ENCODE assay signal across 20 cellular contexts in genomic region chr3:135034881-135035440, GRCh38.
"Had no signal": no experiment of that assay in that cellular context is flagged by ENCODE, and none has a peak within 500 bp of the region (broad histone marks: within the 10 kb centered on the region; RNA-seq: fewer than 3 reads in every experiment).

No MANE protein-coding gene starts in this region.

- H3K27me3 ChIP-seq: hepatocyte had no signal

- H3K4me3 ChIP-seq: coronary artery, hepatocyte, left ventricle myocardium inferior, mucosa of descending colon, skin epidermis had no signal

- H3K9me3 Mint-ChIP-seq: activated CD8-positive, alpha-beta T cell treated with anti-CD3 and anti-CD28 coated beads for 36 hours; activated naive CD8-positive, alpha-beta T cell treated with anti-CD3 and anti-CD28 coated beads for 36 hours; central memory CD8-positive, alpha-beta T cell; stimulated activated naive CD8-positive, alpha-beta T cell treated with anti-CD3 and anti-CD28 coated beads, Interleukin-15, Interleukin-2, amounts not matched to agents 100 ng/mL and 50 ng/mL, for 24 hours had no signal

- H3K4me3 Mint-ChIP-seq: activated CD8-positive, alpha-beta T cell treated with anti-CD3 and anti-CD28 coated beads for 36 hours; activated naive CD8-positive, alpha-beta T cell treated with anti-CD3 and anti-CD28 coated beads for 36 hours; central memory CD8-positive, alpha-beta T cell; stimulated activated naive CD8-positive, alpha-beta T cell treated with anti-CD3 and anti-CD28 coated beads, Interleukin-15, Interleukin-2, amounts not matched to agents 100 ng/mL and 50 ng/mL, for 24 hours; T-helper 17 cell had no signal

- H3K4me1 Mint-ChIP-seq: activated naive CD8-positive, alpha-beta T cell treated with anti-CD3 and anti-CD28 coated beads for 36 hours; central memory CD8-positive, alpha-beta T cell; naive thymus-derived CD4-positive, alpha-beta T cell had no signal

- H3K36me3 Mint-ChIP-seq: activated naive CD8-positive, alpha-beta T cell treated with anti-CD3 and anti-CD28 coated beads for 36 hours; brain had no signal

- H3K27ac Mint-ChIP-seq: activated CD8-positive, alpha-beta T cell treated with anti-CD3 and anti-CD28 coated beads for 36 hours; activated naive CD8-positive, alpha-beta T cell treated with anti-CD3 and anti-CD28 coated beads for 36 hours; naive thymus-derived CD4-positive, alpha-beta T cell; stimulated activated naive CD8-positive, alpha-beta T cell treated with anti-CD3 and anti-CD28 coated beads, Interleukin-15, Interleukin-2, amounts not matched to agents 100 ng/mL and 50 ng/mL, for 24 hours; T-helper 17 cell had no signal

- H3K9me3 ChIP-seq: left ventricle myocardium inferior, mucosa of descending colon, neutrophil had no signal

- DNase-seq: activated CD4-positive, alpha-beta T cell treated with anti-CD3 and anti-CD28 coated beads for 4 hours; activated CD8-positive, alpha-beta T cell treated with anti-CD3 and anti-CD28 coated beads for 36 hours; activated gamma-delta T cell; activated naive CD8-positive, alpha-beta T cell treated with anti-CD3 and anti-CD28 coated beads for 36 hours; activated T-cell treated with anti-CD3 and anti-CD28 coated beads, Interleukin-2, amount 50 U/mL, for 48 hours; amygdala; islet precursor cell; left ventricle myocardium inferior; mucosa of descending colon; naive thymus-derived CD4-positive, alpha-beta T cell; posterior cingulate gyrus; right cardiac atrium; T-helper 17 cell had no signal

- ATAC-seq: activated CD8-positive, alpha-beta T cell treated with anti-CD3 and anti-CD28 coated beads for 36 hours; mucosa of descending colon; right cardiac atrium; T-helper 17 cell had no signal

- H3K36me3 ChIP-seq: left ventricle myocardium inferior, neutrophil had no signal

- H3K27ac ChIP-seq: coronary artery, hepatocyte, left ventricle myocardium inferior, neutrophil, skin epidermis had no signal
